ENCODE assay signal across 15 cellular contexts in the genomic region with DNA sequence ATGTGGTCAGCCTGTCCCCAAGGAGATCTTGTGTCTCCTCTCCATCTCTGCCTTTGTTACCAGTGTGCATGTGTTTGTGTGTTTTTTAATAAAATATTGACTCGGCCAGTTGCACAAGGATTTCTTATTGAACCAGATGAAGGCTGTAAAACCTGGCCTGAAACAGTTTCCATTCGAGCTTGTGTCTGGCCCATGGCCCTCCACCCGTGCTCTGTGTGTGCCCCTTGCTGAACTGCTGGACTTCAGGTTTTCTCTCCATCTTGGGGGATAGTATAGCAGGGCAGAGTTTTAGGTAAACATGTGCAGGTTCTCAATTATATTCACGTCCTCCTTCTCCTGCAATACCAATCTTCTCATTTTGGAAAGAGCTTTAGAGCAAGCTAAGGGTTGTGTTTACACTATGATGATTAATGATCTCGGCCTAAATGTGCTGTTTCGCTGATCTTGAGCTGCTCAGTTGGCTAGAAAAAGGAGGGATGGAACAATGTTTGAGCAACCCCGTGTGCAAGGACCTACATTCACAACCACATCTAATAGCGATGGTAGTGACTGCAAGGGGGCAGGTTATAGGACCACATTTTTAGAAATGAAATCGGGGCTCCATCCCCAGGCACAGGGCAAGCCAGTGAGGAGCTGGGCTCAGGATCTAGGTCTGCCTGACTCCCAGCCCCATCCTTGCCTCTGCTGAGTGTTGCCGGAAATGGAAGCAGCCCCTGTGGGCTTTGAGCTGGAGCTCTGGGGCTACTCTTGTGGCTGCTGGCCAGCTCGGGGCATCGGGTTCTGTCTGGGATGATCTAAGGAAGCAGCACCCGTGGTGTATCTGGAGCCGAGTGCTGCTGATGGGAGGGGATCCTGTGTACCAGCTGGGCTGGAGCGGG. TPM values are rescaled to one million over a fixed set of nuclear protein-coding genes. Genes with fewer than 3 reads are reported as not detected.
DNase-seq lines count a peak whose midpoint lies in the region; ATAC-seq and TF ChIP-seq lines count a peak whose summit lies in the region.
"Had no signal": no experiment of that assay in that cellular context is flagged by ENCODE, and none has a peak within 500 bp of the region (broad histone marks: within the 10 kb centered on the region; RNA-seq: fewer than 3 reads in every experiment).

No MANE protein-coding gene starts in this region.

- POLR2A ChIA-PET in naive thymus-derived CD8-positive, alpha-beta T cell (lab: Charles Lee) = interaction anchor here (0.6 to 16.1 kb wide), 9 partner anchors 9 to 654 kb away, joined by 3 to 353 read pairs (median 5); a partner anchor contains a TSS
- POLR2A ChIA-PET in A673 (lab: Charles Lee; ENCODE audit: low non-redundant PET) = no interaction called here

- no peak overlapping the region for H2AFZ ChIP-seq in OCI-LY1 (ENCODE audit: low read length)

- H3F3A ChIP-seq in OCI-LY1 (ENCODE audit: insufficient read depth, low read length) = no peaks in the 10 kb centered on the region; the same call in 1 of the 2 replicates

- H3K4me1 ChIP-seq in OCI-LY1 (ENCODE audit: insufficient read depth, low read length, severe bottlenecking) = peaks cover 41% of the 10 kb centered on the region
- no peaks in the 10 kb centered on the region for H3K4me1 ChIP-seq in right atrium auricular region
- H3K4me1 ChIP-seq in A673 (ENCODE audit: insufficient read depth, low read length, poor library complexity, severe bottlenecking) = no peaks in the 10 kb centered on the region

- no peak overlapping the region for H3K4me2 ChIP-seq in OCI-LY1 (ENCODE audit: low read length)

- H4K20me1 ChIP-seq in OCI-LY1 (ENCODE audit: insufficient read depth, low read length) = no peaks in the 10 kb centered on the region

- peak overlapping the region; percentile 12 for H3K27ac Mint-ChIP-seq in T-helper 1 cell treated with Interleukin-12 subunit alpha and Interleukin-12 subunit beta and Interleukin-4 antibody, amounts not matched to agents 30 μg/mL and 1 μg/mL, for 36 hours
- no peak overlapping the region for H3K27ac Mint-ChIP-seq in central memory CD8-positive, alpha-beta T cell (ENCODE audit: low read depth)
- H3K27ac Mint-ChIP-seq in naive thymus-derived CD8-positive, alpha-beta T cell = peak overlapping the region in 1 of 10 donors; percentile 99

- no TSS peak for BruUV-seq in A673 (replicated peaks; lab: Mats Ljungman, UMichigan)

- CTCF ChIA-PET in A673 (lab: Charles Lee) = interaction anchor here (0.6 to 0.9 kb wide), 2 partner anchors 13 to 227 kb away, joined by 3 to 5 read pairs; no protein-coding TSS in a partner anchor

- no peaks in the 10 kb centered on the region for H3K9me3 Mint-ChIP-seq in T-helper 1 cell treated with Interleukin-12 subunit alpha and Interleukin-12 subunit beta and Interleukin-4 antibody, amounts not matched to agents 30 μg/mL and 1 μg/mL, for 36 hours
- H3K9me3 Mint-ChIP-seq in central memory CD8-positive, alpha-beta T cell = peaks cover 5% of the 10 kb centered on the region
- H3K9me3 Mint-ChIP-seq in naive thymus-derived CD8-positive, alpha-beta T cell = peaks cover 0 to 3% (median 0%) of the 10 kb centered on the region in 9 donors

- H3K4me1 Mint-ChIP-seq in T-helper 1 cell treated with Interleukin-12 subunit alpha and Interleukin-12 subunit beta and Interleukin-4 antibody, amounts not matched to agents 30 μg/mL and 1 μg/mL, for 36 hours (ENCODE audit: low read depth) = peaks cover 36% of the 10 kb centered on the region
- peaks cover 37% of the 10 kb centered on the region for H3K4me1 Mint-ChIP-seq in central memory CD8-positive, alpha-beta T cell
- H3K4me1 Mint-ChIP-seq in naive thymus-derived CD8-positive, alpha-beta T cell = peaks cover 33 to 59% (median 54%) of the 10 kb centered on the region in 4 donors

- H3K4me3 ChIP-seq in OCI-LY1 (ENCODE audit: low read depth, low read length, poor library complexity, severe bottlenecking) (no peak overlapping the region), right atrium auricular region (no peak overlapping the region), A673 (ENCODE audit: low read depth, low read length, poor library complexity, severe bottlenecking) (no peak overlapping the region)
- H3K4me3 ChIP-seq: cardiac muscle cell, left lung, upper lobe of right lung had no signal

- no peak overlapping the region for H3K9ac ChIP-seq in OCI-LY1 (ENCODE audit: low read length)

- H3K27me3 ChIP-seq in OCI-LY1 (ENCODE audit: insufficient read depth, low read length) (no peaks in the 10 kb centered on the region), right atrium auricular region (no peaks in the 10 kb centered on the region), A673 (replicated peaks; ENCODE audit: insufficient read depth, low read depth, low read length, poor library complexity) (no peaks in the 10 kb centered on the region)
- H3K27me3 ChIP-seq: cardiac muscle cell, left lung, upper lobe of right lung had no signal

- H3K79me2 ChIP-seq in OCI-LY1 (ENCODE audit: insufficient read depth, low read length) = no peaks in the 10 kb centered on the region

- H3K27me3 Mint-ChIP-seq in T-helper 1 cell treated with Interleukin-12 subunit alpha and Interleukin-12 subunit beta and Interleukin-4 antibody, amounts not matched to agents 30 μg/mL and 1 μg/mL, for 36 hours (ENCODE audit: low read depth) = no peaks in the 10 kb centered on the region
- H3K27me3 Mint-ChIP-seq in central memory CD8-positive, alpha-beta T cell = no peaks in the 10 kb centered on the region
- no peaks in the 10 kb centered on the region for H3K27me3 Mint-ChIP-seq in naive thymus-derived CD8-positive, alpha-beta T cell

- DNase-seq in T-helper 1 cell (no peak), right atrium auricular region (ENCODE audit: low spot score) (no peak), A673 (ENCODE audit: low spot score) (no peak), putamen (ENCODE audit: low spot score) (no peak)
- peak in 1 of 2 donors; percentile 2 for DNase-seq in central memory CD8-positive, alpha-beta T cell (ENCODE audit: low spot score in 2 of 2)
- DNase-seq in naive thymus-derived CD8-positive, alpha-beta T cell = peak in 1 of 10 donors; percentile 6
- DNase-seq: left lung; NCI-H1105 treated with DMSO at 0.1 percent for 48 hours; NCI-H69; stimulated activated CD4-positive, alpha-beta T cell treated with anti-CD3 and anti-CD28 coated beads, Interleukin-15, amount 100 ng/mL, for 24 hours; upper lobe of right lung had no signal

- TF ChIP-seq CTCF in OCI-LY1 (IDR thresholded peaks at IDR 0.05; ENCODE audit: low read length) = no peak
- TF ChIP-seq CTCF in right atrium auricular region (IDR thresholded peaks at IDR 0.05) = no peak
- no peak for TF ChIP-seq CTCF in A673 (conservative IDR thresholded peaks at IDR 0.05; ENCODE audit: low read depth, low read length)

- H3K36me3 ChIP-seq in OCI-LY1 (ENCODE audit: insufficient read depth, low read length) (no peaks in the 10 kb centered on the region), right atrium auricular region (no peaks in the 10 kb centered on the region), A673 (ENCODE audit: insufficient read depth, low read length, poor library complexity, severe bottlenecking) (no peaks in the 10 kb centered on the region)
- H3K36me3 ChIP-seq: cardiac muscle cell had no signal

- H3K9me3 ChIP-seq in OCI-LY1 (ENCODE audit: low read length) (no peaks in the 10 kb centered on the region), right atrium auricular region (no peaks in the 10 kb centered on the region), A673 (ENCODE audit: low read depth, low read length, poor library complexity, severe bottlenecking) (no peaks in the 10 kb centered on the region)
- H3K9me3 ChIP-seq: left lung, upper lobe of right lung had no signal

- H3K27ac ChIP-seq in OCI-LY1 (ENCODE audit: low read depth, low read length, poor library complexity, severe bottlenecking) = peak overlapping the region; percentile 7
- H3K27ac ChIP-seq in right atrium auricular region = no peak overlapping the region
- H3K27ac ChIP-seq in A673 (ENCODE audit: low read depth, low read length, poor library complexity, severe bottlenecking) = no peak overlapping the region
- H3K27ac ChIP-seq: cardiac muscle cell, epithelial cell of prostate, left lung, upper lobe of right lung had no signal

- H3K9me2 ChIP-seq in OCI-LY1 (ENCODE audit: low read depth, low read length) = no peaks in the 10 kb centered on the region

- intact Hi-C loops in A673 (cut with micrococcal nuclease; ENCODE audit: unreplicated experiment) = no loop called here

- H3K36me3 Mint-ChIP-seq in T-helper 1 cell treated with Interleukin-12 subunit alpha and Interleukin-12 subunit beta and Interleukin-4 antibody, amounts not matched to agents 30 μg/mL and 1 μg/mL, for 36 hours (ENCODE audit: low read depth) = peaks cover 32% of the 10 kb centered on the region
- peaks cover 35% of the 10 kb centered on the region for H3K36me3 Mint-ChIP-seq in central memory CD8-positive, alpha-beta T cell (ENCODE audit: insufficient read depth)
- peaks cover 8 to 42% (median 23%) of the 10 kb centered on the region in 3 donors for H3K36me3 Mint-ChIP-seq in naive thymus-derived CD8-positive, alpha-beta T cell

- ATAC-seq in central memory CD8-positive, alpha-beta T cell (replicated peaks; ENCODE audit: extremely low read depth, poor library complexity, severe bottlenecking) = no peak
- ATAC-seq in naive thymus-derived CD8-positive, alpha-beta T cell = no peak
- ATAC-seq: left lung, upper lobe of right lung had no signal

- no peak overlapping the region for H3K4me3 Mint-ChIP-seq in T-helper 1 cell treated with Interleukin-12 subunit alpha and Interleukin-12 subunit beta and Interleukin-4 antibody, amounts not matched to agents 30 μg/mL and 1 μg/mL, for 36 hours
- peak overlapping the region; percentile 9 for H3K4me3 Mint-ChIP-seq in central memory CD8-positive, alpha-beta T cell
- H3K4me3 Mint-ChIP-seq in naive thymus-derived CD8-positive, alpha-beta T cell = peak overlapping the region in 6 of 10 donors; percentile 4 to 76 (median 59)

RNA-seq across cellular contexts. Expression of a gene that starts 47.7 kb away (rescaled TPM):
- 10 to 100 TPM; 26.2 to 29.7 TPM for total RNA-seq in naive thymus-derived CD8-positive, alpha-beta T cell
- 10 to 100 TPM; 36.2 to 61.4 (median 40.0) TPM for polyA plus RNA-seq in naive thymus-derived CD8-positive, alpha-beta T cell
- total RNA-seq in right atrium auricular region (10 to 100 TPM; 16.6 to 25.9 TPM), A673 (2021) (30.5 and 32.3 TPM in 2 replicates)
